In genomic region chr3:16311960-16312451, GRCh38 we compare ENCODE assay signal across 8 cellular contexts. TPM values are rescaled to one million over a fixed set of nuclear protein-coding genes. Genes with fewer than 3 reads are reported as not detected.
DNase-seq lines count a peak whose midpoint lies in the region; ATAC-seq lines count a peak whose summit lies in the region.

No MANE protein-coding gene starts in this region.

- H3K9me3 Mint-ChIP-seq in activated CD4-positive, alpha-beta T cell treated with anti-CD3 and anti-CD28 coated beads, Interleukin-2, amount 10 ng/mL, durations not matched to agents 24 days and 14 days = peaks cover 4% of the 10 kb centered on the region

- H3K36me3 ChIP-seq in H7 (replicated peaks; ENCODE audit: control insufficient read depth, insufficient read depth, low read length) = peaks cover 4% of the 10 kb centered on the region

- H3K4me3 Mint-ChIP-seq in activated CD4-positive, alpha-beta T cell treated with anti-CD3 and anti-CD28 coated beads, Interleukin-2, amount 10 ng/mL, durations not matched to agents 24 days and 14 days = peak overlapping the region; percentile 80

- H3K4me3 ChIP-seq in H7 (ENCODE audit: insufficient read depth, low read depth, low read length) = no peak overlapping the region

- peak; percentile 55 for DNase-seq in activated CD4-positive, alpha-beta T cell treated with anti-CD3 and anti-CD28 coated beads for 48 hours
- DNase-seq in activated CD4-positive, alpha-beta T cell treated with anti-CD3 and anti-CD28 coated beads, Interleukin-2, amount 50 U/mL, for 4 hours = no peak
- DNase-seq in activated CD4-positive, alpha-beta T cell treated with anti-CD3 and anti-CD28 coated beads, Interleukin-2, amount 10 ng/mL, durations not matched to agents 24 days and 14 days = peak; percentile 91
- DNase-seq in Right ventricle myocardium superior = peak; percentile 50
- no peak for DNase-seq in Ammon's horn (ENCODE audit: low spot score)
- no peak for DNase-seq in H7
- DNase-seq in germinal center (ENCODE audit: low spot score) = no peak

- peaks cover 74% of the 10 kb centered on the region for H3K4me1 Mint-ChIP-seq in activated CD4-positive, alpha-beta T cell treated with anti-CD3 and anti-CD28 coated beads, Interleukin-2, amount 10 ng/mL, durations not matched to agents 24 days and 14 days

- no peaks in the 10 kb centered on the region for H3K27me3 Mint-ChIP-seq in activated CD4-positive, alpha-beta T cell treated with anti-CD3 and anti-CD28 coated beads, Interleukin-2, amount 10 ng/mL, durations not matched to agents 24 days and 14 days

- peak overlapping the region; percentile 92 for H3K27ac Mint-ChIP-seq in activated CD4-positive, alpha-beta T cell treated with anti-CD3 and anti-CD28 coated beads, Interleukin-2, amount 10 ng/mL, durations not matched to agents 24 days and 14 days

- peak; percentile 51 for ATAC-seq in HG03175 (IDR thresholded peaks at IDR 0.05; ENCODE audit: unreplicated experiment)
- peak; percentile 54 for ATAC-seq in Right ventricle myocardium superior (ENCODE audit: poor library complexity)

- H3K36me3 Mint-ChIP-seq in activated CD4-positive, alpha-beta T cell treated with anti-CD3 and anti-CD28 coated beads, Interleukin-2, amount 10 ng/mL, durations not matched to agents 24 days and 14 days (ENCODE audit: low read depth) = peaks cover 62% of the 10 kb centered on the region

- no peaks in the 10 kb centered on the region for H3K27me3 ChIP-seq in H7 (ENCODE audit: control insufficient read depth, insufficient read depth, low read length)

- intact Hi-C loops in activated CD4-positive, alpha-beta T cell treated with anti-CD3 and anti-CD28 coated beads, Interleukin-2, amount 10 ng/mL, durations not matched to agents 24 days and 14 days (cut with micrococcal nuclease) = no loop called here
- intact Hi-C loops in Right ventricle myocardium superior (cut with DNase I) = no loop called here

RNA-seq across cellular contexts. Expression of gene OXNAD1, which starts 47.0 kb away (rescaled TPM):
- total RNA-seq in activated CD4-positive, alpha-beta T cell treated with anti-CD3 and anti-CD28 coated beads, Interleukin-2, amount 10 ng/mL, durations not matched to agents 24 days and 14 days = 27.1 and 29.8 TPM in 2 replicates
- 14.6 TPM for total RNA-seq in Right ventricle myocardium superior
- total RNA-seq in H7 (2014; rRNA removed; shearing (Covaris generic)) = 28.4 and 29.0 TPM in 2 replicates

RNA-seq across cellular contexts. Expression of gene DPH3, which starts 47.3 kb away (rescaled TPM):
- 27.6 and 30.1 TPM in 2 replicates for total RNA-seq in activated CD4-positive, alpha-beta T cell treated with anti-CD3 and anti-CD28 coated beads, Interleukin-2, amount 10 ng/mL, durations not matched to agents 24 days and 14 days
- 18.1 TPM for total RNA-seq in Right ventricle myocardium superior
- 9.7 and 15.0 TPM in 2 replicates for total RNA-seq in H7 (2014; rRNA removed; shearing (Covaris generic))

Comparison
In these comparisons a context has a peak if more than half of its experiments do, and no peak if none do; other contexts are left out.
1. DNase-seq: peak in activated CD4-positive, alpha-beta T cell treated with anti-CD3 and anti-CD28 coated beads for 48 hours (single experiment), activated CD4-positive, alpha-beta T cell treated with anti-CD3 and anti-CD28 coated beads, Interleukin-2, amount 10 ng/mL, durations not matched to agents 24 days and 14 days (single experiment) and Right ventricle myocardium superior (single experiment); none in activated CD4-positive, alpha-beta T cell treated with anti-CD3 and anti-CD28 coated beads, Interleukin-2, amount 50 U/mL, for 4 hours (0 of 2), Ammon's horn (single experiment), H7 (single experiment) and germinal center (single experiment).